In genomic region chr2:191869781-191870180, GRCh38 we compare ENCODE assay signal across 1 cellular context.
TF ChIP-seq lines count a peak whose summit lies in the region.

No MANE protein-coding gene starts in this region.

TF ChIP-seq in GM12878, 131 proteins besides CTCF, POLR2A, EP300 and RAD21 (continued from another document):
- TF ChIP-seq POLR2AphosphoS5 (IDR thresholded peaks at IDR 0.05; ENCODE audit: low read length), result no peak
- no peak for TF ChIP-seq TAF1 (IDR thresholded peaks at IDR 0.05; ENCODE audit: borderline replicate concordance, low read depth, low read length)
- TF ChIP-seq E2F4 (IDR thresholded peaks at IDR 0.05; ENCODE audit: low read depth, low read length), result no peak
- TF ChIP-seq HDAC6 (IDR thresholded peaks at IDR 0.05; ENCODE audit: unreplicated experiment), result no peak
- TF ChIP-seq NBN (IDR thresholded peaks at IDR 0.05), result no peak
- no peak for TF ChIP-seq ZZZ3 (IDR thresholded peaks at IDR 0.05; ENCODE audit: control insufficient read depth, insufficient read length, low read depth)
- no peak for TF ChIP-seq EED (IDR thresholded peaks at IDR 0.05; ENCODE audit: low read depth)
- TF ChIP-seq YY1 (IDR thresholded peaks at IDR 0.05; ENCODE audit: low read depth, low read length), result no peak
- no peak for TF ChIP-seq TCF7 (IDR thresholded peaks at IDR 0.05; ENCODE audit: borderline replicate concordance)
- no peak for TF ChIP-seq ATF3 (IDR thresholded peaks at IDR 0.05; ENCODE audit: borderline replicate concordance, extremely low read depth, low read depth, low read length)
- TF ChIP-seq BCL3 (IDR thresholded peaks at IDR 0.05; ENCODE audit: borderline replicate concordance, insufficient read depth, low read depth, low read length, poor library complexity, severe bottlenecking), result no peak
- TF ChIP-seq SUZ12 (IDR thresholded peaks at IDR 0.05; ENCODE audit: unreplicated experiment), result no peak
- TF ChIP-seq PAX5 (IDR thresholded peaks at IDR 0.05; ENCODE audit: borderline replicate concordance, low read depth, low read length), result no peak
- TF ChIP-seq TARDBP (IDR thresholded peaks at IDR 0.05; ENCODE audit: borderline replicate concordance), result no peak
- TF ChIP-seq ZNF24 (IDR thresholded peaks at IDR 0.05), result no peak
- TF ChIP-seq SPI1 (IDR thresholded peaks at IDR 0.05; ENCODE audit: borderline replicate concordance, insufficient read depth, low read depth, low read length), result no peak
